Comparison of ENCODE assay signal across 8 cellular contexts in the genomic region with DNA sequence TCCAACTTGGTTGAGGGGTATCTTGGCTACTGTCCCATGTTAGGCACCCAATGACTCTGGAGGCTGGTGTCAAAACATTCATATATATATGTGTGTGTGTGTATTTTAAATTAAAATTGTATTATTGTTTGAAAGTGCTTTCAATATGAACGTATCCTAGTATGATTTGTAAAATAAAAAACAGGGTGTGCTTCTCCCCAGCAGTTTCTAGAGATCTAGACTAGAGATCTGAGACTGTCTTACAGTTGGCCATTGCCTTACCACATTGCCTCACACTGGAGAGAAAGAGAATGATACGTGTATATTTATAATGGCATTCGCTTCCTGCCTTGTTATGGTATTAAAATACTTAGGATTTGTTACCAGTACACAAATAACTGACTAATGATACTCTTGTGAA. TPM values are rescaled to one million over a fixed set of nuclear protein-coding genes. Genes with fewer than 3 reads are reported as not detected.
DNase-seq lines count a peak whose midpoint lies in the region; ATAC-seq and TF ChIP-seq lines count a peak whose summit lies in the region.

No MANE protein-coding gene starts in this region.

- peak; percentile 18 for TF ChIP-seq RAD21 in neural cell (conservative IDR thresholded peaks at IDR 0.05)

- TF ChIP-seq EP300 in neural cell (conservative IDR thresholded peaks at IDR 0.05; ENCODE audit: poor library complexity, severe bottlenecking): no peak

- ATAC-seq in activated B cell treated with CpG ODN at 0.5 μM for 24 hours (ENCODE audit: low read depth): no peak

- H3K4me3 ChIP-seq in MG63 (peak overlapping the region; percentile 78), neural cell (ENCODE audit: low read length) (no peak overlapping the region)

- no peak overlapping the region for H3K27ac ChIP-seq in neural cell (ENCODE audit: low read length)

- CTCF ChIA-PET in activated B cell treated with CpG ODN at 0.5 μM for 24 hours (lab: Charles Lee): interaction anchor here (2.4 kb wide), 1 partner anchor 207 kb away, joined by 6 read pairs; no protein-coding TSS in a partner anchor

- DNase-seq in NCI-H2171 treated with DMSO at 0.1 percent for 48 hours (lab: John Stamatoyannopoulos, UW) (peak; percentile 51), NCI-H2171 (lab: John Stamatoyannopoulos, UW) (no peak), MG63 (peak; percentile 15), activated B cell treated with CpG ODN at 0.5 μM for 24 hours (no peak), fibroblast of peridontal ligament (ENCODE audit: extremely low read depth) (peak; percentile 80), 8988T (no peak)
- no peak for DNase-seq in activated effector memory CD4-positive, alpha-beta T cell treated with Interleukin-2 at 50 U/mL for 16 hours

- no peak overlapping the region for H3K4me2 ChIP-seq in neural cell (ENCODE audit: low read length)

- no peaks in the 10 kb centered on the region for H3K27me3 ChIP-seq in MG63
- peaks cover 3% of the 10 kb centered on the region for H3K27me3 ChIP-seq in neural cell (ENCODE audit: insufficient read depth, low read depth, low read length)

- no peaks in the 10 kb centered on the region for H3F3A ChIP-seq in neural cell (ENCODE audit: insufficient read depth, low read length, poor library complexity, severe bottlenecking)

- H3K4me3 Mint-ChIP-seq in activated B cell treated with CpG ODN at 0.5 μM for 24 hours: peak overlapping the region; percentile 83

- peaks cover 3% of the 10 kb centered on the region for H3K36me3 Mint-ChIP-seq in activated B cell treated with CpG ODN at 0.5 μM for 24 hours (ENCODE audit: low read depth)

- H3K79me2 ChIP-seq in neural cell (replicated peaks; ENCODE audit: insufficient read depth, low read length): no peaks in the 10 kb centered on the region

- H3K9me3 ChIP-seq in MG63 (no peaks in the 10 kb centered on the region), neural cell (ENCODE audit: low read length) (no peaks in the 10 kb centered on the region)

- H3K27me3 Mint-ChIP-seq in activated B cell treated with CpG ODN at 0.5 μM for 24 hours: no peaks in the 10 kb centered on the region

- peaks cover 16% of the 10 kb centered on the region for H3K4me1 Mint-ChIP-seq in activated B cell treated with CpG ODN at 0.5 μM for 24 hours

- no peak for TF ChIP-seq CTCF in activated B cell treated with CpG ODN at 0.5 μM for 24 hours (IDR thresholded peaks at IDR 0.05)
- peak; percentile 55 for TF ChIP-seq CTCF in neural cell (IDR thresholded peaks at IDR 0.05; ENCODE audit: poor library complexity, severe bottlenecking)

- no peak overlapping the region for H3K9ac ChIP-seq in neural cell (ENCODE audit: low read length)

- H3K27ac Mint-ChIP-seq in activated B cell treated with CpG ODN at 0.5 μM for 24 hours: peak overlapping the region; percentile 53

- no peaks in the 10 kb centered on the region for H3K9me2 ChIP-seq in neural cell (ENCODE audit: insufficient read depth, low read length)

- intact Hi-C loops in activated B cell treated with CpG ODN at 0.5 μM for 24 hours (cut with micrococcal nuclease): loop anchor here (1.0 to 5.0 kb wide), 2 partner anchors 487 to 895 kb away; a partner anchor contains a TSS

- H3K36me3 ChIP-seq in MG63: peaks cover 40% of the 10 kb centered on the region
- H3K36me3 ChIP-seq in neural cell (ENCODE audit: insufficient read depth, low read length): no peaks in the 10 kb centered on the region

- POLR2A ChIA-PET in activated B cell treated with CpG ODN at 0.5 μM for 24 hours (lab: Charles Lee): no interaction called here

- no peaks in the 10 kb centered on the region for H3K9me3 Mint-ChIP-seq in activated B cell treated with CpG ODN at 0.5 μM for 24 hours

- H2AFZ ChIP-seq in neural cell (ENCODE audit: low read depth, low read length): no peak overlapping the region

- no peaks in the 10 kb centered on the region for H4K20me1 ChIP-seq in neural cell (ENCODE audit: insufficient read depth)

TF ChIP-seq in neural cell, 6 proteins besides CTCF, POLR2A, EP300 and RAD21:
- TF ChIP-seq TAF1 (IDR thresholded peaks at IDR 0.05; ENCODE audit: low read depth) (no peak), EZH2 (IDR thresholded peaks at IDR 0.05; ENCODE audit: borderline replicate concordance, insufficient read depth, low read length, poor library complexity, severe bottlenecking) (no peak), POLR2AphosphoS5 (IDR thresholded peaks at IDR 0.05) (no peak), SMC3 (conservative IDR thresholded peaks at IDR 0.05; ENCODE audit: poor library complexity) (no peak), MXI1 (conservative IDR thresholded peaks at IDR 0.05; ENCODE audit: poor library complexity, severe bottlenecking) (no peak)
- TF ChIP-seq, protein P1, sequence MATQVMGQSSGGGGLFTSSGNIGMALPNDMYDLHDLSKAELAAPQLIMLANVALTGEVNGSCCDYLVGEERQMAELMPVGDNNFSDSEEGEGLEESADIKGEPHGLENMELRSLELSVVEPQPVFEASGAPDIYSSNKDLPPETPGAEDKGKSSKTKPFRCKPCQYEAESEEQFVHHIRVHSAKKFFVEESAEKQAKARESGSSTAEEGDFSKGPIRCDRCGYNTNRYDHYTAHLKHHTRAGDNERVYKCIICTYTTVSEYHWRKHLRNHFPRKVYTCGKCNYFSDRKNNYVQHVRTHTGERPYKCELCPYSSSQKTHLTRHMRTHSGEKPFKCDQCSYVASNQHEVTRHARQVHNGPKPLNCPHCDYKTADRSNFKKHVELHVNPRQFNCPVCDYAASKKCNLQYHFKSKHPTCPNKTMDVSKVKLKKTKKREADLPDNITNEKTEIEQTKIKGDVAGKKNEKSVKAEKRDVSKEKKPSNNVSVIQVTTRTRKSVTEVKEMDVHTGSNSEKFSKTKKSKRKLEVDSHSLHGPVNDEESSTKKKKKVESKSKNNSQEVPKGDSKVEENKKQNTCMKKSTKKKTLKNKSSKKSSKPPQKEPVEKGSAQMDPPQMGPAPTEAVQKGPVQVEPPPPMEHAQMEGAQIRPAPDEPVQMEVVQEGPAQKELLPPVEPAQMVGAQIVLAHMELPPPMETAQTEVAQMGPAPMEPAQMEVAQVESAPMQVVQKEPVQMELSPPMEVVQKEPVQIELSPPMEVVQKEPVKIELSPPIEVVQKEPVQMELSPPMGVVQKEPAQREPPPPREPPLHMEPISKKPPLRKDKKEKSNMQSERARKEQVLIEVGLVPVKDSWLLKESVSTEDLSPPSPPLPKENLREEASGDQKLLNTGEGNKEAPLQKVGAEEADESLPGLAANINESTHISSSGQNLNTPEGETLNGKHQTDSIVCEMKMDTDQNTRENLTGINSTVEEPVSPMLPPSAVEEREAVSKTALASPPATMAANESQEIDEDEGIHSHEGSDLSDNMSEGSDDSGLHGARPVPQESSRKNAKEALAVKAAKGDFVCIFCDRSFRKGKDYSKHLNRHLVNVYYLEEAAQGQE (IDR thresholded peaks at IDR 0.05; ENCODE audit: borderline replicate concordance): no peak
TF ChIP-seq in neural cell: peak in this region for 0.

RNA-seq across cellular contexts. Expression of a gene that starts 1.2 kb away (rescaled TPM):
- total RNA-seq in MG63 (2014; rRNA removed; shearing (Covaris generic); ENCODE audit: low replicate concordance): 26.9 and 31.9 TPM in 2 replicates
- 4.3 and 4.7 TPM in 2 replicates for total RNA-seq in activated B cell treated with CpG ODN at 0.5 μM for 24 hours
- 0.28 and 0.61 TPM in 2 replicates for polyA plus RNA-seq in neural cell
- polyA minus RNA-seq in neural cell: 0.58 TPM in 1 of 2 replicates, not detected in the other

RNA-seq across cellular contexts. Expression of a gene that starts 55.6 kb away (rescaled TPM):
- 29.2 and 30.7 TPM in 2 replicates for total RNA-seq in MG63 (2014; rRNA removed; shearing (Covaris generic); ENCODE audit: low replicate concordance)
- 142 and 155 TPM in 2 replicates for total RNA-seq in activated B cell treated with CpG ODN at 0.5 μM for 24 hours
- 85.1 and 92.9 TPM in 2 replicates for polyA plus RNA-seq in neural cell
- polyA minus RNA-seq in neural cell: 80.3 and 102 TPM in 2 replicates

Comparison
In these comparisons a context has a peak if more than half of its experiments do, and no peak if none do; other contexts are left out.
1. DNase-seq: peak in NCI-H2171 treated with DMSO at 0.1 percent for 48 hours (single experiment), MG63 (single experiment) and fibroblast of peridontal ligament (single experiment); none in NCI-H2171 (single experiment), activated B cell treated with CpG ODN at 0.5 μM for 24 hours (single experiment), activated effector memory CD4-positive, alpha-beta T cell treated with Interleukin-2 at 50 U/mL for 16 hours (single experiment) and 8988T (single experiment).